Comparison of ENCODE assay signal across 1 cellular context in the genomic region with DNA sequence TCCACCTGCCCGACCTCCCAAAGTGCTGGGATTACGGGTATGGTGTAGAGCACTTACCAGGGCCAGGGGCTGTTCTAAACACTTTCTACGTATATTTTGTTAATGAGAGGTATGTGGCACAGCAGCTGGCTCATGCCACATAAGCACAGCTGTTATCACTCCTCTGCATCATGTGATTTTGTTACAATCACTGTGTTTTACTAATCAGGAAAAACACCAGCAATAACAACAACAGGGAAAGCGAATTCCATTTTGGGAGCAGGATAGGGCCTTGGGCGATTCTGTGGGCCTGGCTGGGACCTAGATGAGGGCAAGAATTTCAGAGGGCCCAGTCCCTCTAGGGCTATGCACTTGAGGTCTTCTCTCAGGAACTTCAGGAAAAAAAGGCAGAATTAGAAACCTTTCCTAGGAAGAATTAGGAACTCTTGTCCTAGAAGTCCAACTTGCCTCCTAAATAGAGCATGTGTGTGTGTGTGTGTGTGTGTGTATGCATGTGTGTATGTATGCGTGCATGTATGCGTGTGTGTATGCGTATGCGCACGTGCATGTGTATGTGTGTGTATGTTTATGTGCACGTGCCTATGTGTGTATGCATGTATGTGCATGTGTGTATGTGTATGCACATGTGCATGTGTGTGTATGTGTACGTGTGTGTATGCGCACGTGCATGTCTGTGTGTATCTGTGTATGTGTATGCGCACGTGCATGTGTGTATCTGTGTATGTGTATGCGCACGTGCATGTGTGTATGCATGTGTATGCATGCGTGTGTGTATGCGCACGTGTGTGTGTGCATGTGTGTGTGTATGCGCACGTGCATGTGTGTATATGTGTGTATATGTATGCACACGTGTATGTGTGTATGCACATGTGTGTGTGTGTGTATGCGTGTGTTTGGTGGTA.
TF ChIP-seq lines count a peak whose summit lies in the region.

No MANE protein-coding gene starts in this region.

TF ChIP-seq in IMR-90, 13 proteins besides CTCF, POLR2A, EP300 and RAD21 (continued from another document):
- TF ChIP-seq CEBPB (IDR thresholded peaks at IDR 0.05; ENCODE audit: low read depth, low read length) (no peak), MAZ (IDR thresholded peaks at IDR 0.05; ENCODE audit: borderline replicate concordance, low read depth, low read length) (no peak)
